8 cellular contexts compared by ENCODE assay signal in the genomic region with DNA sequence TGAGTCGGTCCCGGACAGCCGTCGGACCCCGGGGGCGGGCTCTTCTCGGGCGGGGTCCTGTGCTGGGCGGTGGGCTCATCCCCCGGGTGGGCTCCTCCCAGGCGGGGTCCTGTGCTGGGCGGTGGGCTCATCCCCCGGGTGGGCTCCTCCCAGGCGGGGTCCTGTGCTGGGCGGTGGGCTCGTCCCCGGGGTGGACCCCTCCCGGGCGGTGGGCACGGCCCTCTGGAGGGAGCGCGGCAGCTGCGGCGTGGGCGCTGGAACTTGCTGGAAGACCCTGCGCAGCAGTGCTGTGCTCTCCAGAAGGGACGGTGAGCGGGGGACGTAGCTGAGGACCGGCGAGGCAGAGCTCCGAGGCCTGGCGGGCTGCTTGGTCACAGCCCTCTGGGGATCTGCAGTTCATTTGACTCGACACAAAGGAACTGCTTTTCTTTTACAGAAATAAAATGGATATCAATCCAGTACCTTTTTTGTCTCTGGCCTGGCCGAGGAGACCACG. TPM values are rescaled to one million over a fixed set of nuclear protein-coding genes. Genes with fewer than 3 reads are reported as not detected.
DNase-seq lines count a peak whose midpoint lies in the region; ATAC-seq, FAIRE-seq and TF ChIP-seq lines count a peak whose summit lies in the region.

No MANE protein-coding gene starts in this region.

- ATAC-seq in RWPE2 (ENCODE audit: low read depth) = no peak; the same call in 2 of the 3 replicates
- ATAC-seq in HG03439 (IDR thresholded peaks at IDR 0.05; ENCODE audit: unreplicated experiment) = no peak

- H3K27me3 Mint-ChIP-seq in neural progenitor cell (ENCODE audit: insufficient read depth, low read depth) = peaks cover 4% of the 10 kb centered on the region

- H3K4me1 Mint-ChIP-seq in neural progenitor cell = peaks cover 47% of the 10 kb centered on the region

- TF ChIP-seq CTCF in RWPE2 (IDR thresholded peaks at IDR 0.05; ENCODE audit: poor library complexity, severe bottlenecking) (no peak), fibroblast of the aortic adventitia (IDR thresholded peaks at IDR 0.05; ENCODE audit: insufficient read depth, low read length) (no peak), neural progenitor cell (IDR thresholded peaks at IDR 0.05) (no peak)

- H2AFZ ChIP-seq in neural progenitor cell (replicated peaks) = peak overlapping the region; percentile 80

- H3K9ac ChIP-seq in neural progenitor cell = peak overlapping the region; percentile 43

- no peak overlapping the region for H3K27ac ChIP-seq in RWPE2 (ENCODE audit: poor library complexity, severe bottlenecking)
- H3K27ac ChIP-seq in neural progenitor cell = no peak overlapping the region

- peaks cover 3% of the 10 kb centered on the region for H3F3A ChIP-seq in neural progenitor cell (ENCODE audit: low read depth)

- H3K4me3 ChIP-seq in GM08714 (ENCODE audit: low read length) (peak overlapping the region; percentile 46; the same call in 1 of the 2 replicates), RWPE2 (ENCODE audit: severe bottlenecking) (peak overlapping the region; percentile 36), fibroblast of the aortic adventitia (ENCODE audit: low read depth, low read length) (peak overlapping the region; percentile 91), neural progenitor cell (peak overlapping the region; percentile 87)

- H3K27me3 ChIP-seq in RWPE2 (ENCODE audit: insufficient read depth, poor library complexity, severe bottlenecking) (peaks cover 43% of the 10 kb centered on the region), neural progenitor cell (peaks cover 17% of the 10 kb centered on the region)

- DNase-seq in RWPE2 (ENCODE audit: low spot score) (no peak), fibroblast of the aortic adventitia (ENCODE audit: low read depth) (no peak), neural progenitor cell (ENCODE audit: low spot score) (peak; percentile 71), CD1c-positive myeloid dendritic cell (ENCODE audit: extremely low spot score) (no peak), RCC 7860 (ENCODE audit: low spot score) (no peak), NCI-H1048 (lab: John Stamatoyannopoulos, UW) (no peak)

- H4K20me1 ChIP-seq in neural progenitor cell (ENCODE audit: low read depth) = peaks cover 52% of the 10 kb centered on the region

- H3K79me2 ChIP-seq in neural progenitor cell (ENCODE audit: low read depth) = peaks cover 51% of the 10 kb centered on the region

- no peak for FAIRE-seq in RCC 7860 (lab: Jason Lieb, UNC)

- H3K27ac Mint-ChIP-seq in neural progenitor cell = peak overlapping the region; percentile 52

- H3K4me1 ChIP-seq in RWPE2 (ENCODE audit: insufficient read depth, poor library complexity, severe bottlenecking) = no peaks in the 10 kb centered on the region
- peaks cover 21% of the 10 kb centered on the region for H3K4me1 ChIP-seq in neural progenitor cell

- H3K36me3 ChIP-seq in RWPE2 (ENCODE audit: low read depth) (no peaks in the 10 kb centered on the region), neural progenitor cell (no peaks in the 10 kb centered on the region)

- H3K9me3 Mint-ChIP-seq in neural progenitor cell = no peaks in the 10 kb centered on the region

- H3K9me3 ChIP-seq in RWPE2 (ENCODE audit: severe bottlenecking) (no peaks in the 10 kb centered on the region), neural progenitor cell (ENCODE audit: low read depth) (no peaks in the 10 kb centered on the region)

- peaks cover 8% of the 10 kb centered on the region for H3K36me3 Mint-ChIP-seq in neural progenitor cell

- H3K4me2 ChIP-seq in neural progenitor cell = peak overlapping the region; percentile 76

- H3K4me3 Mint-ChIP-seq in neural progenitor cell = peak overlapping the region; percentile 90

RNA-seq across cellular contexts. Expression of a gene that starts 0.6 kb away (rescaled TPM):
- total RNA-seq in fibroblast of the aortic adventitia (ENCODE audit: low replicate concordance) (61.6 and 63.0 TPM in 2 replicates), neural progenitor cell (ENCODE audit: low replicate concordance) (65.9 and 68.1 TPM in 2 replicates)

Comparison
In these comparisons a context has a peak if more than half of its experiments do, and no peak if none do; other contexts are left out.
1. H3K4me3 ChIP-seq: peak in every context shown above with its lines; median percentile 91 in fibroblast of the aortic adventitia; 87 in neural progenitor cell; 46 in GM08714; 36 in RWPE2.